10 cellular contexts compared by ENCODE assay signal in the genomic region with DNA sequence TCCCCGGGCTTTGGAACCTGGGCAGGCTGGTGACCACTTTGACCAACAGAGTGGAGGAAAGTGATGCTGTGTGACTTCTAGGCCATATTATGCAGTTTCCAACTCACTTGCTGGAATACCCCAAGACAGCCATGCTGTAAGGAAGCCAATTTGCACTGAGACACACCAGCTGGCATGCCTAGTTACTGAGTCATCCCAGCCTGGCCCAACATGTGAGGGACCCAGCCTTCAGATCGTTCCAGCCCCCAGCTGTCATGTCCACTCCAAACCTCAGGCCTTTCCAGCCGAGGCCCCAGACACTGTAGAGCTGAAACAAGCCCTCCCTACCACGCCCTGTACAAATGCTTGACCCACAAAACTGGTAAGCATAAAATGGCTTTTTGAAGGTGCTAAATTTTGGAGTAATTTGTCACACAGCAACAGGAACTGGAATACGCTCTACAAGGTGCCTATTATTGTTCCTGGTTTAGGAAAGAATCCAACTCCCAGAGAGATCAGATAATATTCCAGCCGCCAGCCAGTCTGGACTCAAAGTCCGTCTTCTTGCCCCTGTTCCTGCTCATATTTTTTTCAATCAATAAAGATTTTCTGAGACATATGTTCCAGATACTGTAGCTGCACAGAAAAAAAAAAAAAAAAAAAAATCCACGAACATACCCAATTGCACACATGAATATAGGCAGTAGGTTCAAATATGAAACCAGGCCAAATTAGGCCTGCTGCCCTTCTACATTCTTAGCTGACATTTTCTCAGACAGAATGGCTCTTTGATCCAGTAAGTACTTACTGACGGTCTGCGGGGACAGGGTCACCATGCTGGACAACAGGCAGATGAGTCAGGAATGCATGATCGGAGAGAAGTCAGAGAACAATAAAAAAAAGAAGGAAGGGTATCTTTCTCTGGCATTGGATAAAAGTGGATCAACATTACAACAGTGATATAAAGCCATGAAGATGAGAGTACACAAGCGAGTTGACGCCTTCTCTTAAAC. TPM values are rescaled to one million over a fixed set of nuclear protein-coding genes. Genes with fewer than 3 reads are reported as not detected.
DNase-seq lines count a peak whose midpoint lies in the region; ATAC-seq and TF ChIP-seq lines count a peak whose summit lies in the region.
"Had no signal": no experiment of that assay in that cellular context is flagged by ENCODE, and none has a peak within 500 bp of the region (broad histone marks: within the 10 kb centered on the region; RNA-seq: fewer than 3 reads in every experiment).

No MANE protein-coding gene starts in this region.

- POLR2A ChIA-PET in Caco-2 (lab: Charles Lee) = no interaction called here

- TF ChIP-seq CTCF in Caco-2 (IDR thresholded peaks at IDR 0.05; ENCODE audit: insufficient read depth in 1 of 2, low read depth in 1 of 2, low read length in 1 of 2, severe bottlenecking in 1 of 2, unreplicated experiment in 1 of 2) (no peak), lower lobe of right lung (IDR thresholded peaks at IDR 0.05) (no peak), nephron progenitor cell (IDR thresholded peaks at IDR 0.05) (no peak)

- H3K27me3 Mint-ChIP-seq in Caco-2 (ENCODE audit: insufficient read depth, unreplicated experiment) (no peaks in the 10 kb centered on the region), nephron progenitor cell (ENCODE audit: low read depth, poor library complexity) (peaks cover 3% of the 10 kb centered on the region)

- no peaks in the 10 kb centered on the region for H3K9me3 ChIP-seq in Caco-2
- H3K9me3 ChIP-seq in lower lobe of right lung = no peaks in the 10 kb centered on the region
- H3K9me3 ChIP-seq: thoracic aorta had no signal

- H3K27me3 ChIP-seq in Caco-2 (replicated peaks; ENCODE audit: control insufficient read depth, insufficient read depth, low read length) (no peaks in the 10 kb centered on the region), lower lobe of right lung (ENCODE audit: low read depth) (no peaks in the 10 kb centered on the region)

- BruUV-seq in Caco-2 (replicated peaks; lab: Mats Ljungman, UMichigan) = no TSS peak

- H3K36me3 Mint-ChIP-seq in Caco-2 (ENCODE audit: insufficient read depth, unreplicated experiment) = peaks cover 11% of the 10 kb centered on the region
- peaks cover 8% of the 10 kb centered on the region for H3K36me3 Mint-ChIP-seq in nephron progenitor cell (ENCODE audit: low read depth)

- peaks cover 6% of the 10 kb centered on the region for H3K4me1 ChIP-seq in Caco-2
- peaks cover 21% of the 10 kb centered on the region for H3K4me1 ChIP-seq in lower lobe of right lung

- no peak overlapping the region for H3K27ac ChIP-seq in lower lobe of right lung
- H3K27ac ChIP-seq: thoracic aorta had no signal

- peak; percentile 26 to 35 for ATAC-seq in lower lobe of right lung
- ATAC-seq in GM19023 (IDR thresholded peaks at IDR 0.05; ENCODE audit: unreplicated experiment) = no peak
- ATAC-seq in HG02973 (IDR thresholded peaks at IDR 0.05; ENCODE audit: unreplicated experiment) = no peak

- DNase-seq in Caco-2 (no peak), NCI-H446 (lab: John Stamatoyannopoulos, UW) (peak; percentile 32 to 81), dermis microvascular lymphatic vessel endothelial cell (ENCODE audit: low read depth in 2 of 2) (peak; percentile 14 to 43), lower lobe of right lung (no peak), nephron progenitor cell (no peak), SKM-1 treated with dmso at 0.1 percent for 144 hours (lab: John Stamatoyannopoulos, UW; ENCODE audit: unreplicated experiment) (no peak)
- DNase-seq: Kasumi-1 had no signal

- intact Hi-C loops in Caco-2 (cut with micrococcal nuclease; ENCODE audit: unreplicated experiment) (no loop called here), lower lobe of right lung (cut with DNase I) (no loop called here)

- H3K4me3 ChIP-seq in Caco-2 (ENCODE audit: low read depth, low read length) (no peak overlapping the region), lower lobe of right lung (no peak overlapping the region)
- H3K4me3 ChIP-seq: thoracic aorta had no signal

- H3K4me3 Mint-ChIP-seq in Caco-2 (ENCODE audit: unreplicated experiment) (no peak overlapping the region), nephron progenitor cell (no peak overlapping the region)

- H3K4me1 Mint-ChIP-seq in Caco-2 (ENCODE audit: low read depth, unreplicated experiment) (peaks cover 13% of the 10 kb centered on the region), nephron progenitor cell (peaks cover 29% of the 10 kb centered on the region)

- H3K9me3 Mint-ChIP-seq in Caco-2 (ENCODE audit: unreplicated experiment) = no peaks in the 10 kb centered on the region
- H3K9me3 Mint-ChIP-seq in nephron progenitor cell = peaks cover 63% of the 10 kb centered on the region

- no peaks in the 10 kb centered on the region for H3K36me3 ChIP-seq in Caco-2 (ENCODE audit: control insufficient read depth, insufficient read depth, low read length)
- no peaks in the 10 kb centered on the region for H3K36me3 ChIP-seq in lower lobe of right lung
- H3K36me3 ChIP-seq: thoracic aorta had no signal

- CTCF ChIA-PET in Caco-2 (lab: Charles Lee) = no interaction called here

- peak overlapping the region; percentile 15 for H3K27ac Mint-ChIP-seq in Caco-2 (ENCODE audit: unreplicated experiment)
- H3K27ac Mint-ChIP-seq in nephron progenitor cell = no peak overlapping the region

RNA-seq across cellular contexts. Expression of a gene that starts 35.1 kb away (rescaled TPM):
- total RNA-seq in Caco-2 (2022) (49.1 and 61.5 TPM in 2 replicates), dermis microvascular lymphatic vessel endothelial cell (10.7 and 14.3 TPM in 2 replicates), lower lobe of right lung (49.4 TPM)

Comparison
In these comparisons a context has a peak if more than half of its experiments do, and no peak if none do; other contexts are left out.
1. DNase-seq: peak in NCI-H446 (2 of 2) and dermis microvascular lymphatic vessel endothelial cell (2 of 2); none in Caco-2 (0 of 2), lower lobe of right lung (single experiment), nephron progenitor cell (single experiment) and SKM-1 treated with dmso at 0.1 percent for 144 hours (single experiment).
2. ATAC-seq: peak in lower lobe of right lung (2 of 2); none in GM19023 (single experiment) and HG02973 (single experiment).